Comparison of ENCODE assay signal across 16 cellular contexts in the genomic region with DNA sequence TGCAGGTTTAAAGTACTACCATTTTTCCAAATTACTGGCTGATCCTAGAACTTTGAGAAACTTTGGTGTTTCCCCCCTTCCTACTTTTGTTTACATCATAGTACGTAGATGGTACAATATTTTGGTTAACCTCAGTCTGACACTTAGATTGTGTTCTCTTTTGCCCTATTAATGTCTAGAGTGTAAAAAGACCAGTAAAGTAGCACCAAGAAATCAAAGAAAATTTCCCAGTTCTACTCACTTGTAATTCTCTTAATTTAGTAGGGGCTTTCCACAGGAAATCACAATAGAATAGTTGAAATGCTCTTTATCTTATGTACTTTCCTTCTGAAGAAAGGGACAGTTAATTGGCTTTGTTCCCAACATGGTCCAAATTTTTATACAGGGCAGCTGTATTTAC. TPM values are rescaled to one million over a fixed set of nuclear protein-coding genes. Genes with fewer than 3 reads are reported as not detected.
DNase-seq lines count a peak whose midpoint lies in the region; ATAC-seq and TF ChIP-seq lines count a peak whose summit lies in the region.
"Had no signal": no experiment of that assay in that cellular context is flagged by ENCODE, and none has a peak within 500 bp of the region (broad histone marks: within the 10 kb centered on the region; RNA-seq: fewer than 3 reads in every experiment).

No MANE protein-coding gene starts in this region.

- TF ChIP-seq EP300 in stomach (IDR thresholded peaks at IDR 0.05), result no peak

- ATAC-seq in naive B cell (ENCODE audit: low read depth in 2 of 2), result peak; percentile 62 to 81

- H3K4me3 Mint-ChIP-seq in IgD-negative memory B cell (peak overlapping the region in 2 of 4 donors; percentile 10 to 65), naive B cell (peak overlapping the region in 4 of 8 donors; percentile 26 to 58 (median 44))

- no peak for TF ChIP-seq CTCF in stomach (IDR thresholded peaks at IDR 0.05)

- H3K36me3 ChIP-seq in adipocyte (ENCODE audit: control insufficient read depth, insufficient read depth, low read length, severe bottlenecking), result peaks cover 24% of the 10 kb centered on the region
- H3K36me3 ChIP-seq in stomach, result peaks cover 0 to 15% (median 7%) of the 10 kb centered on the region in 4 donors
- H3K36me3 ChIP-seq: lower lobe of right lung had no signal

- peaks cover 5% of the 10 kb centered on the region for H3K36me3 Mint-ChIP-seq in IgD-negative memory B cell
- H3K36me3 Mint-ChIP-seq in naive B cell, result peaks cover 9 to 15% of the 10 kb centered on the region in 2 donors

- whole genome bisulfite sequencing in stomach, 5 donors, result 33 to 59% (median 53%) methylated on average over 1 of the region's 1 CpG

- peaks cover 10% of the 10 kb centered on the region for H3K4me1 ChIP-seq in adipocyte (ENCODE audit: control insufficient read depth, insufficient read depth, low read length)
- H3K4me1 ChIP-seq in stomach, result peaks cover 8 to 36% (median 20%) of the 10 kb centered on the region in 4 donors

- no peaks in the 10 kb centered on the region for H3K27me3 Mint-ChIP-seq in IgD-negative memory B cell
- H3K27me3 Mint-ChIP-seq in naive B cell, result no peaks in the 10 kb centered on the region

- DNase-seq in COR-L47 (lab: John Stamatoyannopoulos, UW) (peak; percentile 5), adipocyte (ENCODE audit: low read depth) (peak; percentile 31), naive B cell (no peak), stomach (no peak), occipital lobe (lab: John Stamatoyannopoulos, UW) (no peak), SK-N-DZ (ENCODE audit: low spot score) (no peak)
- no peak for DNase-seq in activated CD8-positive, alpha-beta memory T cell treated with anti-CD3 and anti-CD28 coated beads, Interleukin-2, amount 50 U/mL, for 4 hours
- DNase-seq: activated gamma-delta T cell, GDM1, lower lobe of right lung, NCI-H2029 treated with DMSO at 0.1 percent for 48 hours, NCI-H82 had no signal

- H3K9ac ChIP-seq in adipocyte (ENCODE audit: low read length), result no peak overlapping the region

- H3K27ac ChIP-seq in stomach, result no peak overlapping the region
- H3K27ac ChIP-seq: lower lobe of right lung, neutrophil, SK-N-MC had no signal

- no peaks in the 10 kb centered on the region for H3K27me3 ChIP-seq in adipocyte (replicated peaks; ENCODE audit: control insufficient read depth, insufficient read depth, low read length)
- H3K27me3 ChIP-seq in stomach, result no peaks in the 10 kb centered on the region
- H3K27me3 ChIP-seq: neutrophil had no signal

- TF ChIP-seq POLR2A in stomach (IDR thresholded peaks at IDR 0.05), result no peak

- H3K27ac Mint-ChIP-seq in IgD-negative memory B cell (peak overlapping the region; percentile 28 to 65 (median 39)), naive B cell (peak overlapping the region; percentile 30 to 87 (median 82))

- H3K4me3 ChIP-seq in adipocyte (ENCODE audit: low read length) (no peak overlapping the region), stomach (no peak overlapping the region)
- H3K4me3 ChIP-seq: lower lobe of right lung, SK-N-MC, skin epidermis had no signal

- H3K9me3 ChIP-seq in adipocyte (ENCODE audit: control insufficient read depth, low read length) (no peaks in the 10 kb centered on the region), stomach (no peaks in the 10 kb centered on the region)
- H3K9me3 ChIP-seq: lower lobe of right lung, neutrophil had no signal

- intact Hi-C loops in stomach (cut with DNase I; ENCODE audit: low total_unique reads), result no loop called here

- no peaks in the 10 kb centered on the region for H3K9me3 Mint-ChIP-seq in IgD-negative memory B cell
- no peaks in the 10 kb centered on the region for H3K9me3 Mint-ChIP-seq in naive B cell

- H3K4me1 Mint-ChIP-seq in IgD-negative memory B cell (peaks cover 23 to 34% (median 32%) of the 10 kb centered on the region in 3 donors), naive B cell (peaks cover 34 to 44% (median 42%) of the 10 kb centered on the region in 3 donors)

RNA-seq across cellular contexts. Expression of a gene that starts 51.6 kb away (rescaled TPM):
- polyA plus RNA-seq in IgD-negative memory B cell, result 10.4 TPM
- polyA plus RNA-seq in naive B cell (ENCODE audit: low read depth in 6 of 6), result 10 to 100 TPM; 14.5 to 47.4 (median 26.2) TPM
- 10 to 100 TPM in 4 of 5 donors, 1 to 10 TPM in 1; 9.6 to 36.5 (median 23.0) TPM for total RNA-seq in stomach
- 10 to 100 TPM; 10.4 to 19.7 (median 15.3) TPM for polyA plus RNA-seq in stomach
- total RNA-seq in occipital lobe, result 7.0 TPM
- polyA plus RNA-seq in SK-N-DZ (2014; cell fraction: cytosol; rRNA removed), result 6.2 and 7.3 TPM in 2 replicates
- polyA plus RNA-seq in SK-N-DZ (2014; cell fraction: nucleus; rRNA removed), result 3.3 and 6.6 TPM in 2 replicates

Comparison
In these comparisons a context has a peak if more than half of its experiments do, and no peak if none do; other contexts are left out.
1. DNase-seq: peak in COR-L47 (single experiment) and adipocyte (single experiment); none in naive B cell (single experiment), stomach (single experiment), occipital lobe (single experiment), activated CD8-positive, alpha-beta memory T cell treated with anti-CD3 and anti-CD28 coated beads, Interleukin-2, amount 50 U/mL, for 4 hours (single experiment) and SK-N-DZ (single experiment).